ENCODE assay signal across 10 cellular contexts in the genomic region with DNA sequence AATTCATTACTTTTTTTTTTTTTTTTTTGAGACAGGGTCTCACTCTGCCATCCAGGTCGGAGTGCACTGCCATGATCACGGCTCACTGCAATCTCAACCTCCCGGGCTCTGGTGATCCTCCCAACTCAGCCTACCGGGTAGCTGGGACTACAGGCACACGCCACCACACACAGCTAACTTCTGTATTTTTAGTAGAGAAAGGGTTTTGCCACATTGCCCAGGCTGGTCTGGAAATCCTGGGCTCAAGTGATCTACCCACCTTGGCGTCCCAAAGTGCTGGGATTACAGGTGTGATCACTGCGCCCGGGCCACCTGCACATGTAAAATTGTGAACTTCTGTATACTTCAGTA. TPM values are rescaled to one million over a fixed set of nuclear protein-coding genes. Genes with fewer than 3 reads are reported as not detected.
DNase-seq lines count a peak whose midpoint lies in the region; ATAC-seq, FAIRE-seq and TF ChIP-seq lines count a peak whose summit lies in the region.
"Not testable (repeated sequence)": the region's sequence is repeated elsewhere in the genome, so short reads cannot be mapped to it uniquely, and the experiment has no call there.
"Had no signal": no experiment of that assay in that cellular context is flagged by ENCODE, and none has a peak within 500 bp of the region (broad histone marks: within the 10 kb centered on the region; RNA-seq: fewer than 3 reads in every experiment).

No MANE protein-coding gene starts in this region.

- H3K9me3 ChIP-seq in A673 (ENCODE audit: low read depth, low read length, poor library complexity, severe bottlenecking); HUES48 (ENCODE audit: control insufficient read depth, insufficient read depth, low read length); SK-N-SH; K562 (replicated peaks; ENCODE audit: control insufficient read depth, insufficient read depth, low read depth, low read length); stomach: not testable (repeated sequence)

- FAIRE-seq in K562 (lab: Jason Lieb, UNC) = not testable (repeated sequence)

- not testable (repeated sequence) for H3K27ac ChIP-seq in A673 (ENCODE audit: low read depth, low read length, poor library complexity, severe bottlenecking); HUES48 (ENCODE audit: low read depth, low read length); SK-N-SH (ENCODE audit: low read depth in 2 of 2, low read length in 1 of 2); K562 (ENCODE audit: extremely low read depth, low read depth, low read length)
- peak overlapping the region; percentile 11 to 83 (median 70) for H3K27ac ChIP-seq in stomach

- intact Hi-C loops in A673 (cut with micrococcal nuclease; ENCODE audit: unreplicated experiment); stomach (cut with DNase I; ENCODE audit: low total_unique reads): not testable (repeated sequence)
- intact Hi-C loops in K562 (cut with micrococcal nuclease) = loop anchor here (2.0 to 5.0 kb wide), 3 partner anchors 95 to 339 kb away; a partner anchor contains a TSS

- H3K9me2 ChIP-seq in SK-N-SH = not testable (repeated sequence)

- not testable (repeated sequence) for TF ChIP-seq RAD21 in SK-N-SH (IDR thresholded peaks at IDR 0.05; ENCODE audit: low read length); K562 (CRISPR knock-in tag; conservative IDR thresholded peaks at IDR 0.05 in 1 of 2, IDR thresholded peaks at IDR 0.05 in 1 of 2)

- H3K4me3 ChIP-seq in A673 (ENCODE audit: low read depth, low read length, poor library complexity, severe bottlenecking) (peak overlapping the region; percentile 54), HUES48 (ENCODE audit: low read depth, low read length) (peak overlapping the region; percentile 60), SK-N-SH (ENCODE audit: low read depth in 2 of 2, low read length in 1 of 2) (peak overlapping the region; percentile 64 to 100), fibroblast of mammary gland (ENCODE audit: control insufficient read depth, low read depth, low read length) (peak overlapping the region; percentile 78), stomach (peak overlapping the region; percentile 46 to 69 (median 56))
- H3K4me3 ChIP-seq in K562 = not testable (repeated sequence)

- peak overlapping the region; percentile 75 for H3K4me2 ChIP-seq in SK-N-SH
- H3K4me2 ChIP-seq in K562 (ENCODE audit: insufficient read depth, low read length) = not testable (repeated sequence)

- CTCF ChIA-PET in A673 (lab: Charles Lee) (interaction anchor here (0.7 to 1.4 kb wide), 4 partner anchors 9 to 340 kb away, joined by 7 to 9 read pairs (median 8); no protein-coding TSS in a partner anchor), SK-N-SH (lab: Yijun Ruan, JAX) (interaction anchor here (0.9 to 10.5 kb wide), 12 partner anchors 9 to 533 kb away, joined by 3 to 130 read pairs (median 5); no protein-coding TSS in a partner anchor)
- CTCF ChIA-PET in K562 (lab: Yijun Ruan, JAX; ENCODE audit: low intra/inter-chr PET ratio) = not testable (repeated sequence)

- H3K4me1 ChIP-seq in A673 (ENCODE audit: insufficient read depth, low read length, poor library complexity, severe bottlenecking) = peaks cover 17% of the 10 kb centered on the region
- H3K4me1 ChIP-seq in HUES48 (ENCODE audit: control insufficient read depth, insufficient read depth, low read length) = peaks cover 14% of the 10 kb centered on the region
- H3K4me1 ChIP-seq in SK-N-SH (ENCODE audit: control insufficient read depth in 1 of 2, insufficient read depth in 2 of 2, low read depth in 1 of 2, low read length in 1 of 2) = peaks cover 13 to 17% of the 10 kb centered on the region in 2 experiments; a peak in 3 of 4 replicates
- H3K4me1 ChIP-seq in K562 (replicated peaks in 1 of 2; ENCODE audit: control insufficient read depth in 2 of 2, insufficient read depth in 2 of 2, low read length in 2 of 2) = peaks cover 25 to 32% of the 10 kb centered on the region in 2 experiments
- peaks cover 32 to 58% (median 47%) of the 10 kb centered on the region in 4 donors for H3K4me1 ChIP-seq in stomach

- not testable (repeated sequence) for H3K27me3 ChIP-seq in A673 (replicated peaks; ENCODE audit: insufficient read depth, low read depth, low read length, poor library complexity); SK-N-SH (ENCODE audit: insufficient read depth); K562 (ENCODE audit: control insufficient read depth in 2 of 2, insufficient read depth in 2 of 2, low read length in 2 of 2); stomach
- H3K27me3 ChIP-seq in HUES48 (ENCODE audit: control insufficient read depth, insufficient read depth, low read length) = peaks cover 36% of the 10 kb centered on the region

- not testable (repeated sequence) for BruUV-seq in A673 (replicated peaks; lab: Mats Ljungman, UMichigan); K562 (replicated peaks; lab: Mats Ljungman, UMichigan)

- not testable (repeated sequence) for DNase-seq in A673 (ENCODE audit: low spot score); SK-N-SH; K562 (ENCODE audit: extremely low read depth in 1 of 4, low spot score in 3 of 4); fibroblast of mammary gland (ENCODE audit: low read depth)
- peak; percentile 40 for DNase-seq in left kidney (ENCODE audit: low read depth, low spot score)
- DNase-seq in omental fat pad (ENCODE audit: low spot score) = peak; percentile 44
- peak; percentile 38 for DNase-seq in stomach

- H3K9me1 ChIP-seq in K562 (ENCODE audit: control insufficient read depth, insufficient read depth, low read length) = not testable (repeated sequence)

- in situ Hi-C loops in K562 (cut with MboI) = loop anchor here (5.0 to 25.0 kb wide), 3 partner anchors 100 to 300 kb away; a partner anchor contains a TSS

- WGBS in SK-N-SH (ENCODE audit: low lambda C conversion rate) = 86% methylated on average over 8 of the region's 8 CpGs
- 58% methylated on average over 8 of the region's 8 CpGs for WGBS in K562 (ENCODE audit: insufficient coverage, low coverage, missing lambda C conversion rate)
- 70 to 81% (median 75%) methylated on average over 8 of the region's 8 CpGs for WGBS in stomach, 5 donors

- POLR2A ChIA-PET in A673 (lab: Charles Lee; ENCODE audit: low non-redundant PET) = interaction anchor here (0.6 to 0.7 kb wide), 4 partner anchors 12 to 276 kb away, joined by 4 to 6 read pairs (median 4); no protein-coding TSS in a partner anchor
- POLR2A ChIA-PET in SK-N-SH (lab: Yijun Ruan, JAX) = interaction anchor here (1.1 to 1.7 kb wide), 2 partner anchors 32 to 293 kb away, joined by 3 to 5 read pairs; no protein-coding TSS in a partner anchor
- POLR2A ChIA-PET in K562 (lab: Yijun Ruan, JAX) = interaction anchor here (0.7 to 2.9 kb wide), 11 partner anchors 9 to 318 kb away, joined by 3 to 19 read pairs (median 6); no protein-coding TSS in a partner anchor

- peaks cover 11% of the 10 kb centered on the region; the same call in 1 of the 2 replicates for H4K20me1 ChIP-seq in SK-N-SH (ENCODE audit: insufficient read depth)
- H4K20me1 ChIP-seq in K562 (replicated peaks; ENCODE audit: control insufficient read depth, insufficient read depth, low read length) = not testable (repeated sequence)

- not testable (repeated sequence) for TF ChIP-seq EP300 in SK-N-SH (IDR thresholded peaks at IDR 0.05; ENCODE audit: borderline replicate concordance in 1 of 2, low read depth in 1 of 2, low read length in 1 of 2); K562 (IDR thresholded peaks at IDR 0.05; ENCODE audit: low read length); stomach (IDR thresholded peaks at IDR 0.05)

- H3K9ac ChIP-seq in HUES48 (ENCODE audit: low read depth, low read length); K562 (ENCODE audit: insufficient read depth in 1 of 2, low read depth in 2 of 2, low read length in 2 of 2): not testable (repeated sequence)
- peak overlapping the region; percentile 72; the same call in 1 of the 2 replicates for H3K9ac ChIP-seq in SK-N-SH

- TF ChIP-seq CTCF in A673 (conservative IDR thresholded peaks at IDR 0.05; ENCODE audit: low read depth, low read length); SK-N-SH (IDR thresholded peaks at IDR 0.05); K562 (IDR thresholded peaks at IDR 0.05 in 2 of 3, conservative IDR thresholded peaks at IDR 0.05 in 1 of 3; ENCODE audit: insufficient read depth in 2 of 3, low read depth in 1 of 3, low read length in 3 of 3); fibroblast of mammary gland (conservative IDR thresholded peaks at IDR 0.05; ENCODE audit: control insufficient read depth, insufficient read depth, low read depth, low read length); omental fat pad (IDR thresholded peaks at IDR 0.05); stomach (IDR thresholded peaks at IDR 0.05): not testable (repeated sequence)

- not testable (repeated sequence) for ATAC-seq in K562; omental fat pad (ENCODE audit: low FRiP score)

- peak overlapping the region; percentile 14; the same call in 1 of the 2 replicates for H2AFZ ChIP-seq in SK-N-SH (ENCODE audit: low read depth)
- not testable (repeated sequence) for H2AFZ ChIP-seq in K562 (ENCODE audit: low read depth, low read length)

- H3K36me3 ChIP-seq in A673 (ENCODE audit: insufficient read depth, low read length, poor library complexity, severe bottlenecking) = peaks cover 16% of the 10 kb centered on the region
- peaks cover 14% of the 10 kb centered on the region for H3K36me3 ChIP-seq in HUES48 (ENCODE audit: control insufficient read depth, insufficient read depth, low read length)
- peaks cover 15 to 18% of the 10 kb centered on the region in 2 experiments for H3K36me3 ChIP-seq in SK-N-SH (replicated peaks in 1 of 2; ENCODE audit: control insufficient read depth in 1 of 2, insufficient read depth in 2 of 2, low read length in 1 of 2)
- H3K36me3 ChIP-seq in K562 (ENCODE audit: control insufficient read depth, insufficient read depth, low read length) = peaks cover 16% of the 10 kb centered on the region; the same call in 1 of the 3 replicates
- peaks cover 14 to 19% (median 18%) of the 10 kb centered on the region in 4 donors for H3K36me3 ChIP-seq in stomach

- H3K79me2 ChIP-seq in SK-N-SH (ENCODE audit: insufficient read depth) = peaks cover 47% of the 10 kb centered on the region
- H3K79me2 ChIP-seq in K562 (ENCODE audit: control insufficient read depth, insufficient read depth, low read length) = not testable (repeated sequence)

- not testable (repeated sequence) for H3F3A ChIP-seq in SK-N-SH (replicated peaks; ENCODE audit: insufficient read depth)

- not testable (repeated sequence) for TF ChIP-seq POLR2A in K562 (conservative IDR thresholded peaks at IDR 0.05); stomach (IDR thresholded peaks at IDR 0.05)

RNA-seq across cellular contexts. Expression of a gene that starts 1.4 kb away (rescaled TPM):
- total RNA-seq in A673 (2021) (84.3 and 85.2 TPM in 2 replicates), K562 (2014; rRNA removed) (15.1 and 19.0 TPM in 2 replicates), K562 (2014; rRNA removed; fragmentation: Illumina TruSeq; extraction: Trizol) (20.3 and 21.2 TPM in 2 replicates), K562 (2015; rRNA removed; fragmentation: Illumina TruSeq; extraction: Trizol) (39.1 and 42.6 TPM in 2 replicates), K562 (2021) (31.4 and 33.6 TPM in 2 replicates), omental fat pad (10 to 100 TPM; 22.9 to 63.6 (median 41.6) TPM), stomach (10 to 100 TPM; 19.2 to 66.6 (median 35.6) TPM)
- polyA plus RNA-seq in SK-N-SH (2012; rRNA removed) (29.8 and 39.7 TPM in 2 replicates), K562 (2011; rRNA removed) (36.5 and 41.3 TPM in 2 replicates), K562 (2014; fragmentation: Illumina TruSeq; extraction: Trizol) (27.6 and 35.0 TPM in 2 replicates), K562 (2014; fragmentation: Nextera tagmentation; extraction: Ambion mirVana) (1 to 10 TPM; 5.2 to 7.9 TPM), K562 (2014; rRNA removed) (24.1 and 30.7 TPM in 2 replicates), stomach (1 to 10 TPM; 3.3 to 8.8 (median 7.5) TPM)
- polyA plus RNA-seq in SK-N-SH (2012; cell fraction: cytosol; rRNA removed) = 27.4 and 29.8 TPM in 2 replicates
- 42.5 and 61.4 TPM in 2 replicates for polyA plus RNA-seq in SK-N-SH (2012; cell fraction: nucleus; rRNA removed)
- total RNA-seq in K562 (2011; cell fraction: chromatin; rRNA removed; ENCODE audit: low replicate concordance) = 56.6 and 102 TPM in 2 replicates
- 36.9 and 44.1 TPM in 2 replicates for total RNA-seq in K562 (2011; cell fraction: nucleolus; rRNA removed)
- total RNA-seq in K562 (2011; cell fraction: nucleoplasm; rRNA removed) = 89.4 and 146 TPM in 2 replicates
- polyA plus RNA-seq in K562 (2011; cell fraction: cytosol; rRNA removed) = 15.1 and 32.8 TPM in 2 replicates
- polyA plus RNA-seq in K562 (2011; cell fraction: nucleus; rRNA removed) = 56.8 and 69.1 TPM in 2 replicates
- polyA plus RNA-seq in K562 (2012) = 32.4 and 33.6 TPM in 2 replicates
- 28.5 and 39.5 TPM in 2 replicates for polyA minus RNA-seq in K562 (2011; rRNA and poly(A)+ RNA removed)
- polyA minus RNA-seq in K562 (2011; cell fraction: cytosol; rRNA and poly(A)+ RNA removed) = 10.4 and 15.7 TPM in 2 replicates
- 39.3 and 69.2 TPM in 2 replicates for polyA minus RNA-seq in K562 (2011; cell fraction: nucleus; rRNA and poly(A)+ RNA removed)

RNA-seq across cellular contexts. Expression of a gene that starts 54.8 kb away (rescaled TPM):
- total RNA-seq in A673 (2021) = 1,866 and 1,908 TPM in 2 replicates
- polyA plus RNA-seq in SK-N-SH (2012; rRNA removed) = not detected in 2 replicates
- polyA plus RNA-seq in SK-N-SH (2012; cell fraction: cytosol; rRNA removed) = not detected in 2 replicates
- not detected in 2 replicates for polyA plus RNA-seq in SK-N-SH (2012; cell fraction: nucleus; rRNA removed)
- under 0.01 TPM in 2 replicates for total RNA-seq in K562 (2011; cell fraction: chromatin; rRNA removed; ENCODE audit: low replicate concordance)
- total RNA-seq in K562 (2011; cell fraction: nucleolus; rRNA removed) = under 0.01 and 21,200 TPM in 2 replicates
- under 0.01 and 24,158 TPM in 2 replicates for total RNA-seq in K562 (2011; cell fraction: nucleoplasm; rRNA removed)
- total RNA-seq in K562 (2014; rRNA removed) = under 0.01 TPM in 2 replicates
- total RNA-seq in K562 (2014; rRNA removed; fragmentation: Illumina TruSeq; extraction: Trizol) = 28,565 and 32,823 TPM in 2 replicates
- total RNA-seq in K562 (2015; rRNA removed; fragmentation: Illumina TruSeq; extraction: Trizol) = 20,456 and 27,045 TPM in 2 replicates
- 2,231 and 2,538 TPM in 2 replicates for total RNA-seq in K562 (2021)
- 83.9 TPM in 1 of 2 replicates, not detected in the other for polyA plus RNA-seq in K562 (2011; rRNA removed)
- under 0.01 TPM in 1 of 2 replicates, not detected in the other for polyA plus RNA-seq in K562 (2011; cell fraction: cytosol; rRNA removed)
- polyA plus RNA-seq in K562 (2011; cell fraction: nucleus; rRNA removed) = under 0.01 and 1,424 TPM in 2 replicates
- polyA plus RNA-seq in K562 (2012) = 25.1 TPM in 1 of 2 replicates, not detected in the other
- polyA plus RNA-seq in K562 (2014; fragmentation: Illumina TruSeq; extraction: Trizol) = not detected in 2 replicates
- 1 to 10 TPM in 1 of 2 experiments, not detected in 1; 3.0 TPM for polyA plus RNA-seq in K562 (2014; fragmentation: Nextera tagmentation; extraction: Ambion mirVana)
- polyA plus RNA-seq in K562 (2014; rRNA removed) = not detected in 2 replicates
- polyA minus RNA-seq in K562 (2011; rRNA and poly(A)+ RNA removed) = 10,756 and 20,531 TPM in 2 replicates
- polyA minus RNA-seq in K562 (2011; cell fraction: cytosol; rRNA and poly(A)+ RNA removed) = 58,964 and 66,171 TPM in 2 replicates
- 66,769 and 85,880 TPM in 2 replicates for polyA minus RNA-seq in K562 (2011; cell fraction: nucleus; rRNA and poly(A)+ RNA removed)
- total RNA-seq in omental fat pad = under 1 TPM; under 0.01 TPM
- total RNA-seq in stomach = 1,000 to 10,000 TPM in 1 of 5 donors, under 1 TPM in 4; under 0.01 to 9,966 (median under 0.01) TPM
- not detected for polyA plus RNA-seq in stomach
- total RNA-seq: H4, LHCN-M2 had no signal
